8 cellular contexts compared by ENCODE assay signal in genomic region chr17:45170976-45171337, GRCh38.
DNase-seq lines count a peak whose midpoint lies in the region; ATAC-seq and TF ChIP-seq lines count a peak whose summit lies in the region.

No MANE protein-coding gene starts in this region.

- peak overlapping the region; percentile 50 for H3K9ac ChIP-seq in HUES6 (ENCODE audit: low read length)

- no peak overlapping the region for H3K4me3 ChIP-seq in HUES6 (ENCODE audit: low read depth, low read length)
- H3K4me3 ChIP-seq in brain microvascular endothelial cell (ENCODE audit: low read depth, low read length) = peak overlapping the region; percentile 3

- H3K4me1 ChIP-seq in HUES6 (ENCODE audit: control insufficient read depth, insufficient read depth, low read length) = peaks cover 39% of the 10 kb centered on the region

- ATAC-seq in GM21360 (IDR thresholded peaks at IDR 0.05; ENCODE audit: unreplicated experiment) = no peak

- H3K27ac ChIP-seq in 22Rv1 (peak overlapping the region; percentile 26; the same call in 1 of the 2 replicates), HUES6 (ENCODE audit: low read depth, low read length) (peak overlapping the region; percentile 50; the same call in 1 of the 2 replicates), brain microvascular endothelial cell (peak overlapping the region; percentile 28), layer of hippocampus (ENCODE audit: low read depth, low read length) (peak overlapping the region; percentile 87), substantia nigra (ENCODE audit: low read depth, low read length, poor library complexity, severe bottlenecking) (peak overlapping the region; percentile 92)

- DNase-seq in brain microvascular endothelial cell = peak; percentile 51
- DNase-seq in substantia nigra (lab: John Stamatoyannopoulos, UW) = peak in 20 of 49 donors; percentile 7 to 58 (median 36)
- DNase-seq in activated effector memory CD4-positive, alpha-beta T cell treated with Interleukin-2 at 50 U/mL for 16 hours = no peak
- no peak for DNase-seq in iPS-NIHi7 (ENCODE audit: extremely low spot score)

- H3K27me3 ChIP-seq in HUES6 (ENCODE audit: control insufficient read depth, insufficient read depth, low read length) (no peaks in the 10 kb centered on the region), brain microvascular endothelial cell (replicated peaks) (no peaks in the 10 kb centered on the region), layer of hippocampus (ENCODE audit: control insufficient read depth, insufficient read depth, low read length) (no peaks in the 10 kb centered on the region)

- H3K36me3 ChIP-seq in HUES6 (ENCODE audit: control insufficient read depth, insufficient read depth, low read length) = 0 out of 2 replicates have a peak, but pooled peaks cover 4% of the 10 kb centered on the region
- no peaks in the 10 kb centered on the region for H3K36me3 ChIP-seq in brain microvascular endothelial cell (replicated peaks)

- in situ Hi-C loops in brain microvascular endothelial cell (cut with HindIII; ENCODE audit: low pct_ligation_motif_present, low sequenced_read_pairs) = no loop called here

- no peaks in the 10 kb centered on the region for H3K9me3 ChIP-seq in HUES6 (ENCODE audit: control insufficient read depth, insufficient read depth, low read depth, low read length)

- no peak for TF ChIP-seq CTCF in 22Rv1 (IDR thresholded peaks at IDR 0.05)
- no peak for TF ChIP-seq CTCF in brain microvascular endothelial cell (IDR thresholded peaks at IDR 0.05; ENCODE audit: low read depth, low read length, missing control alignments)

Comparison
In these comparisons a context has a peak if more than half of its experiments do, and no peak if none do; other contexts are left out.
1. H3K27ac ChIP-seq: peak in every context shown above with its lines; median percentile 92 in substantia nigra; 87 in layer of hippocampus; 50 in HUES6; 28 in brain microvascular endothelial cell; 26 in 22Rv1.